In the genomic region with DNA sequence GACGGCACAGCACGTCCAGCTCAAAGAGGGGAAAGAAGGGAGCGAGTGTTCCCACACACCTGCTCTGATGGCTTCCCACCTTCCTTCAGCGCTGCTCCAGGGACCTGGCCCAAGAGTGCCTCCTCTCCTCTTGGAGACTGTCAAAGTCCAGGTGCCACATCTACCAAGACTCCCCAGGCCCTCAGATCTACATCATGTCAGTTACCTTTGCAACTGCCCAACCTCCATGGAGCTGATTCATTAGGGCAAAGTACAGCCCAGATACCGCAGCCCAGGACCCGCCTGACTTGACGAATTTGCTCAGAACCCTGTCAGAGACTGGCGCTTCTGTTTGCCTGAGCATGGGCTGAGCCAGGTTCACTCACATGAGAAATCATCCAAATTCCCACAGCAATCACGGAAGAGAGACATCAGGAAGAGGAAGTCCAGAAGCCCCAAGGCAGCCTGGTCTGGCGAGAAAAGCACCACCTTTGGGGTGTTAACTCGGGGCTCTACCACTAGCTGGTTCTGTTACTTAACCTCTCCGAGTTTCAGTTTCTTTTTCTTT, we compare ENCODE assay signal across 17 cellular contexts. TPM values are rescaled to one million over a fixed set of nuclear protein-coding genes. Genes with fewer than 3 reads are reported as not detected.
DNase-seq lines count a peak whose midpoint lies in the region; ATAC-seq and TF ChIP-seq lines count a peak whose summit lies in the region.
"Had no signal": no experiment of that assay in that cellular context is flagged by ENCODE, and none has a peak within 500 bp of the region (broad histone marks: within the 10 kb centered on the region; RNA-seq: fewer than 3 reads in every experiment).

A gene with protein sequence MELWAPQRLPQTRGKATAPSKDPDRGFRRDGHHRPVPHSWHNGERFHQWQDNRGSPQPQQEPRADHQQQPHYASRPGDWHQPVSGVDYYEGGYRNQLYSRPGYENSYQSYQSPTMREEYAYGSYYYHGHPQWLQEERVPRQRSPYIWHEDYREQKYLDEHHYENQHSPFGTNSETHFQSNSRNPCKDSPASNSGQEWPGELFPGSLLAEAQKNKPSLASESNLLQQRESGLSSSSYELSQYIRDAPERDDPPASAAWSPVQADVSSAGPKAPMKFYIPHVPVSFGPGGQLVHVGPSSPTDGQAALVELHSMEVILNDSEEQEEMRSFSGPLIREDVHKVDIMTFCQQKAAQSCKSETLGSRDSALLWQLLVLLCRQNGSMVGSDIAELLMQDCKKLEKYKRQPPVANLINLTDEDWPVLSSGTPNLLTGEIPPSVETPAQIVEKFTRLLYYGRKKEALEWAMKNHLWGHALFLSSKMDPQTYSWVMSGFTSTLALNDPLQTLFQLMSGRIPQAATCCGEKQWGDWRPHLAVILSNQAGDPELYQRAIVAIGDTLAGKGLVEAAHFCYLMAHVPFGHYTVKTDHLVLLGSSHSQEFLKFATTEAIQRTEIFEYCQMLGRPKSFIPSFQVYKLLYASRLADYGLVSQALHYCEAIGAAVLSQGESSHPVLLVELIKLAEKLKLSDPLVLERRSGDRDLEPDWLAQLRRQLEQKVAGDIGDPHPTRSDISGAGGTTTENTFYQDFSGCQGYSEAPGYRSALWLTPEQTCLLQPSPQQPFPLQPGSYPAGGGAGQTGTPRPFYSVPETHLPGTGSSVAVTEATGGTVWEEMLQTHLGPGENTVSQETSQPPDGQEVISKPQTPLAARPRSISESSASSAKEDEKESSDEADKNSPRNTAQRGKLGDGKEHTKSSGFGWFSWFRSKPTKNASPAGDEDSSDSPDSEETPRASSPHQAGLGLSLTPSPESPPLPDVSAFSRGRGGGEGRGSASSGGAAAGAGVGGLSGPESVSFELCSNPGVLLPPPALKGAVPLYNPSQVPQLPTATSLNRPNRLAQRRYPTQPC (minus strand): TSS at position 234 of the 547 bp plus-strand sequence. CDS start 2,077 bp downstream, outside the sequence.

- H3K4me2 ChIP-seq in SU-DHL-6 (ENCODE audit: low read depth, low read length, poor library complexity, severe bottlenecking): no peak within 1 kb of the TSS
- H3K4me2 ChIP-seq: PC-9 had no signal

- TF ChIP-seq CTCF in SU-DHL-6 (IDR thresholded peaks at IDR 0.05; ENCODE audit: insufficient read depth, low read length, poor library complexity, severe bottlenecking) (no peak), tibial nerve (IDR thresholded peaks at IDR 0.05) (no peak), sigmoid colon (IDR thresholded peaks at IDR 0.05) (no peak)

- 79 to 82% methylated on average over 12 of the region's 12 CpGs for WGBS in tibial nerve, 2 donors
- 42 to 72% methylated on average over 12 of the region's 12 CpGs for WGBS in sigmoid colon, 2 donors

- H3K36me3 ChIP-seq in SU-DHL-6 (ENCODE audit: low read length) (no peaks in the 10 kb centered on the region), tibial nerve (peaks cover 0 to 35% (median 0%) of the 10 kb centered on the region in 3 donors), sigmoid colon (peaks cover 4 to 18% (median 9%) of the 10 kb centered on the region in 4 donors)

- H4K20me1 ChIP-seq in SU-DHL-6 (ENCODE audit: low read depth, low read length): no peaks in the 10 kb centered on the region

- H3K79me2 ChIP-seq in SU-DHL-6 (ENCODE audit: insufficient read depth, low read length): no peaks in the 10 kb centered on the region
- H3K79me2 ChIP-seq: parathyroid adenoma had no signal

- H3K9me2 ChIP-seq in SU-DHL-6 (replicated peaks; ENCODE audit: insufficient read depth, low read length): no peaks in the 10 kb centered on the region

- TF ChIP-seq POLR2A in tibial nerve (IDR thresholded peaks at IDR 0.05): no peak
- no peak for TF ChIP-seq POLR2A in sigmoid colon (IDR thresholded peaks at IDR 0.05)

- H3K9me3 ChIP-seq in SU-DHL-6 (ENCODE audit: insufficient read depth, low read length) (no peaks in the 10 kb centered on the region), tibial nerve (no peaks in the 10 kb centered on the region), sigmoid colon (no peaks in the 10 kb centered on the region)
- H3K9me3 ChIP-seq: heart right ventricle had no signal

- intact Hi-C loops in sigmoid colon (cut with DNase I): no loop called here

- H3K27me3 ChIP-seq in SU-DHL-6 (ENCODE audit: low read length) (no peaks in the 10 kb centered on the region), tibial nerve (no peaks in the 10 kb centered on the region), sigmoid colon (no peaks in the 10 kb centered on the region)
- H3K27me3 ChIP-seq: heart right ventricle had no signal

- H2AFZ ChIP-seq in SU-DHL-6 (ENCODE audit: low read depth, low read length, severe bottlenecking): peak within 1 kb of the TSS; percentile 8
- H2AFZ ChIP-seq: parathyroid adenoma, PC-9 had no signal

- H3K27ac ChIP-seq in SU-DHL-6 (ENCODE audit: low read depth, low read length) (no peak within 1 kb of the TSS), tibial nerve (peak within 1 kb of the TSS; percentile 10 to 79 (median 62)), sigmoid colon (no peak within 1 kb of the TSS)
- H3K27ac ChIP-seq: coronary artery, heart right ventricle, parathyroid adenoma, PC-9 had no signal

- no peaks in the 10 kb centered on the region for H3F3A ChIP-seq in SU-DHL-6 (ENCODE audit: insufficient read depth)

- peaks cover 0 to 19% (median 0%) of the 10 kb centered on the region in 4 donors for H3K4me1 ChIP-seq in tibial nerve
- no peaks in the 10 kb centered on the region for H3K4me1 ChIP-seq in sigmoid colon
- H3K4me1 ChIP-seq: parathyroid adenoma had no signal

- TF ChIP-seq EP300 in tibial nerve (IDR thresholded peaks at IDR 0.05) (no peak), sigmoid colon (IDR thresholded peaks at IDR 0.05) (no peak)

- DNase-seq in LoVo (ENCODE audit: low spot score): peak; percentile 78
- peak; percentile 91 for DNase-seq in left lobe of liver (ENCODE audit: low spot score)
- DNase-seq in tibial nerve (ENCODE audit: low spot score in 2 of 2): no peak
- no peak for DNase-seq in sigmoid colon
- no peak for DNase-seq in HCEC 1CT
- DNase-seq: activated B cell treated with CpG ODN at 0.5 μM for 24 hours; activated effector memory CD4-positive, alpha-beta T cell treated with anti-CD3 and anti-CD28 coated beads, Interleukin-2, amount 50 U/mL, for 16 hours; heart right ventricle; KG1; midbrain; NCI-H187; NCI-H446 treated with DMSO at 0.1 percent for 48 hours; PC-9 had no signal

- no peak within 1 kb of the TSS for H3K4me3 ChIP-seq in SU-DHL-6 (ENCODE audit: insufficient read depth, low read length, poor library complexity, severe bottlenecking)
- H3K4me3 ChIP-seq in tibial nerve: no peak within 1 kb of the TSS
- H3K4me3 ChIP-seq in sigmoid colon: no peak within 1 kb of the TSS
- H3K4me3 ChIP-seq: coronary artery, heart right ventricle, PC-9 had no signal

- ATAC-seq in left lobe of liver (peak; percentile 85), HG02885 (IDR thresholded peaks at IDR 0.05; ENCODE audit: poor library complexity, unreplicated experiment) (no peak)

- no peak within 1 kb of the TSS for H3K9ac ChIP-seq in SU-DHL-6 (ENCODE audit: low read length)
- H3K9ac ChIP-seq: parathyroid adenoma had no signal

RNA-seq across cellular contexts. Expression of the gene that starts here (rescaled TPM):
- total RNA-seq in left lobe of liver: 60.3 TPM
- total RNA-seq in tibial nerve: 10 to 100 TPM; 10.5 to 21.6 (median 15.4) TPM
- 1 to 10 TPM; 1.8 to 5.8 (median 4.3) TPM for total RNA-seq in sigmoid colon
- 1 to 10 TPM; 1.6 to 4.1 (median 3.0) TPM for polyA plus RNA-seq in sigmoid colon
- total RNA-seq: activated B cell treated with CpG ODN at 0.5 μM for 24 hours had no signal

Comparison
In these comparisons a context has a peak if more than half of its experiments do, and no peak if none do; other contexts are left out.
1. DNase-seq: peak in LoVo (single experiment) and left lobe of liver (single experiment); none in tibial nerve (0 of 2), sigmoid colon (single experiment) and HCEC 1CT (single experiment).
2. H3K27ac ChIP-seq: peak in tibial nerve (4 of 4); none in SU-DHL-6 (single experiment) and sigmoid colon (0 of 4).